ENCODE assay signal across 19 cellular contexts in genomic region chr7:72785166-72785955, GRCh38. TPM values are rescaled to one million over a fixed set of nuclear protein-coding genes. Genes with fewer than 3 reads are reported as not detected.
DNase-seq lines count a peak whose midpoint lies in the region; ATAC-seq and TF ChIP-seq lines count a peak whose summit lies in the region.
"Had no signal": no experiment of that assay in that cellular context is flagged by ENCODE, and none has a peak within 500 bp of the region (broad histone marks: within the 10 kb centered on the region; RNA-seq: fewer than 3 reads in every experiment).

No MANE protein-coding gene starts in this region.

- H3K4me3 Mint-ChIP-seq in MCF 10A (ENCODE audit: unreplicated experiment): no peak overlapping the region
- H3K4me3 Mint-ChIP-seq: CD8-positive, alpha-beta memory T cell had no signal

- no peak overlapping the region for H3K9ac ChIP-seq in mammary epithelial cell (ENCODE audit: insufficient read depth, low read length)
- H3K9ac ChIP-seq: parathyroid adenoma had no signal

- intact Hi-C loops in MCF 10A (cut with micrococcal nuclease): loop anchor here (5.0 to 10.0 kb wide), 2 partner anchors 603 to 1021 kb away; no protein-coding TSS in a partner anchor
- intact Hi-C loops in mammary epithelial cell (cut with micrococcal nuclease): loop anchor here (5.0 to 10.0 kb wide), 2 partner anchors 291 to 1928 kb away; no protein-coding TSS in a partner anchor
- intact Hi-C loops in aorta (cut with DNase I): no loop called here

- H3K27me3 ChIP-seq in mammary epithelial cell (ENCODE audit: insufficient read depth, low read length): no peaks in the 10 kb centered on the region
- no peaks in the 10 kb centered on the region for H3K27me3 ChIP-seq in brain microvascular endothelial cell (replicated peaks)
- no peaks in the 10 kb centered on the region for H3K27me3 ChIP-seq in aorta (ENCODE audit: control insufficient read depth in 1 of 2, insufficient read depth in 2 of 2, low read length in 1 of 2)
- H3K27me3 ChIP-seq: upper lobe of left lung had no signal

- no peaks in the 10 kb centered on the region for H3K27me3 Mint-ChIP-seq in MCF 10A (ENCODE audit: insufficient read depth, unreplicated experiment)
- H3K27me3 Mint-ChIP-seq: CD8-positive, alpha-beta memory T cell had no signal

- no peak overlapping the region for H2AFZ ChIP-seq in mammary epithelial cell (ENCODE audit: low read depth, low read length)
- H2AFZ ChIP-seq: parathyroid adenoma had no signal

- H3K4me1 ChIP-seq in mammary epithelial cell (ENCODE audit: insufficient read depth, low read length): peaks cover 6% of the 10 kb centered on the region
- no peaks in the 10 kb centered on the region for H3K4me1 ChIP-seq in aorta (ENCODE audit: control insufficient read depth in 1 of 2, insufficient read depth in 2 of 2, low read length in 2 of 2)
- H3K4me1 ChIP-seq: parathyroid adenoma had no signal

- H3K27ac ChIP-seq in mammary epithelial cell (ENCODE audit: insufficient read depth, low read depth, low read length) (no peak overlapping the region), brain microvascular endothelial cell (no peak overlapping the region), aorta (ENCODE audit: low read depth in 1 of 2, low read length in 2 of 2) (no peak overlapping the region)
- H3K27ac ChIP-seq: parathyroid adenoma, upper lobe of left lung had no signal

- in situ Hi-C loops in mammary epithelial cell (cut with MboI; ENCODE audit: low sequenced_read_pairs in 2 of 2) (loop anchor here in 1 of 2 donors (25.0 kb wide), 1 partner anchor 1948 kb away; no protein-coding TSS in a partner anchor), brain microvascular endothelial cell (cut with HindIII; ENCODE audit: low pct_ligation_motif_present, low sequenced_read_pairs) (no loop called here)

- H3K36me3 ChIP-seq in mammary epithelial cell (ENCODE audit: insufficient read depth, low read length): no peaks in the 10 kb centered on the region
- no peaks in the 10 kb centered on the region for H3K36me3 ChIP-seq in brain microvascular endothelial cell (replicated peaks)
- H3K36me3 ChIP-seq in aorta (ENCODE audit: control insufficient read depth in 1 of 2, insufficient read depth in 2 of 2, low read length in 1 of 2): no peaks in the 10 kb centered on the region
- H3K36me3 ChIP-seq: upper lobe of left lung had no signal

- H3K9me3 ChIP-seq in mammary epithelial cell (replicated peaks; ENCODE audit: insufficient read depth, low read length) (no peaks in the 10 kb centered on the region), aorta (ENCODE audit: control insufficient read depth, low read length) (no peaks in the 10 kb centered on the region)
- H3K9me3 ChIP-seq: mucosa of descending colon, upper lobe of left lung had no signal

- peaks cover 10% of the 10 kb centered on the region for H3K4me1 Mint-ChIP-seq in MCF 10A (ENCODE audit: insufficient read depth, unreplicated experiment)
- H3K4me1 Mint-ChIP-seq: CD8-positive, alpha-beta memory T cell had no signal

- WGBS in mammary epithelial cell (ENCODE audit: low coverage, missing lambda C conversion rate): 87% methylated on average over 4 of the region's 8 CpGs
- 93% methylated on average over 8 of the region's 8 CpGs for WGBS in aorta, 2 donors

- dilution Hi-C loops in mammary epithelial cell (cut with HindIII; ENCODE audit: low sequenced_read_pairs): no loop called here

- POLR2A ChIA-PET in MCF 10A (lab: Yijun Ruan, JAX): no interaction called here

- no peak overlapping the region for H3K4me2 ChIP-seq in mammary epithelial cell (ENCODE audit: insufficient read depth, low read depth, low read length)

- CTCF ChIA-PET in MCF 10A (lab: Yijun Ruan, JAX): interaction anchor here (0.6 to 2.3 kb wide), 7 partner anchors 11 to 1896 kb away, joined by 3 to 9 read pairs (median 3); no protein-coding TSS in a partner anchor
- CTCF ChIA-PET in mammary epithelial cell (lab: Charles Lee; ENCODE audit: low non-redundant PET): no interaction called here

- no peak overlapping the region for H3K4me3 ChIP-seq in mammary epithelial cell (replicated peaks in 1 of 3; ENCODE audit: insufficient read depth in 1 of 3, low read depth in 2 of 3, low read length in 3 of 3)
- H3K4me3 ChIP-seq in brain microvascular endothelial cell (ENCODE audit: low read depth, low read length): no peak overlapping the region
- H3K4me3 ChIP-seq in aorta (ENCODE audit: low read length in 2 of 2): no peak overlapping the region
- H3K4me3 ChIP-seq: K562, mucosa of descending colon, upper lobe of left lung had no signal

- peak overlapping the region; percentile 83 for H3K27ac Mint-ChIP-seq in MCF 10A (ENCODE audit: low read depth, unreplicated experiment)

- no peaks in the 10 kb centered on the region for H4K20me1 ChIP-seq in mammary epithelial cell (ENCODE audit: insufficient read depth, low read length)

- no peaks in the 10 kb centered on the region for H3K9me3 Mint-ChIP-seq in MCF 10A (ENCODE audit: unreplicated experiment)
- H3K9me3 Mint-ChIP-seq: CD8-positive, alpha-beta memory T cell had no signal

- BruUV-seq in MCF 10A (replicated peaks; lab: Mats Ljungman, UMichigan): no TSS peak
- BruUV-seq in mammary epithelial cell (replicated peaks; lab: Mats Ljungman, UMichigan): no TSS peak

- H3K36me3 Mint-ChIP-seq in MCF 10A (ENCODE audit: insufficient read depth, unreplicated experiment): peaks cover 6% of the 10 kb centered on the region

- no peak for TF ChIP-seq CTCF in MCF 10A (IDR thresholded peaks at IDR 0.05; ENCODE audit: unreplicated experiment)
- no peak for TF ChIP-seq CTCF in mammary epithelial cell (conservative IDR thresholded peaks at IDR 0.05 in 1 of 2, IDR thresholded peaks at IDR 0.05 in 1 of 2; ENCODE audit: extremely low read depth in 1 of 2, insufficient read depth in 1 of 2, low read depth in 1 of 2, low read length in 2 of 2)
- TF ChIP-seq CTCF in brain microvascular endothelial cell (IDR thresholded peaks at IDR 0.05; ENCODE audit: low read depth, low read length, missing control alignments): no peak

- DNase-seq in MCF 10A (ENCODE audit: unreplicated experiment) (no peak), mammary epithelial cell (no peak), brain microvascular endothelial cell (peak; percentile 45), islet precursor cell (peak; percentile 60), aorta (no peak), GOT3 (lab: John Stamatoyannopoulos, UW) (no peak)
- no peak for DNase-seq in activated CD4-positive, alpha-beta T cell treated with anti-CD3 and anti-CD28 coated beads for 48 hours
- DNase-seq: activated CD4-positive, alpha-beta T cell treated with anti-CD3 and anti-CD28 coated beads for 4 hours; activated naive CD4-positive, alpha-beta T cell treated with Interleukin-2 at 50 U/mL for 16 hours; CD8-positive, alpha-beta memory T cell; effector CD8-positive, alpha-beta T cell; glutamatergic neuron; mucosa of descending colon; NCI-H1436; stimulated activated naive CD4-positive, alpha-beta T cell; upper lobe of left lung had no signal

- ATAC-seq in aorta (ENCODE audit: low FRiP score): no peak
- ATAC-seq in HG02884 (IDR thresholded peaks at IDR 0.05; ENCODE audit: unreplicated experiment): no peak
- ATAC-seq: mucosa of descending colon had no signal

- H3K79me2 ChIP-seq in mammary epithelial cell (ENCODE audit: insufficient read depth, low read length): no peaks in the 10 kb centered on the region
- H3K79me2 ChIP-seq: parathyroid adenoma had no signal

RNA-seq across cellular contexts. Expression of gene TYW1B, which starts 42.6 kb away (rescaled TPM):
- 0.93 and 0.98 TPM in 2 replicates for total RNA-seq in MCF 10A (2022)
- 1 to 10 TPM; 1.3 to 3.8 TPM for total RNA-seq in mammary epithelial cell
- polyA plus RNA-seq in mammary epithelial cell: 0.88 TPM
- 2.0 TPM for polyA minus RNA-seq in mammary epithelial cell
- 1 to 10 TPM; 2.5 to 3.8 TPM for total RNA-seq in aorta
- 1 to 10 TPM; 1.0 to 1.7 TPM for polyA plus RNA-seq in aorta

Comparison
In these comparisons a context has a peak if more than half of its experiments do, and no peak if none do; other contexts are left out.
1. DNase-seq: peak in brain microvascular endothelial cell (single experiment) and islet precursor cell (single experiment); none in MCF 10A (single experiment), mammary epithelial cell (single experiment), aorta (0 of 2), activated CD4-positive, alpha-beta T cell treated with anti-CD3 and anti-CD28 coated beads for 48 hours (single experiment) and GOT3 (single experiment).
2. intact Hi-C loops: an anchor here in MCF 10A (5.0 to 10.0 kb wide) and mammary epithelial cell (5.0 to 10.0 kb wide); none called in aorta.